ENCODE assay signal across 1 cellular context in genomic region chr1:10646347-10646861, GRCh38.
TF ChIP-seq lines count a peak whose summit lies in the region.

No MANE protein-coding gene starts in this region.

TF ChIP-seq in GM23338, 12 proteins besides CTCF, POLR2A, EP300 and RAD21 (continued from another document):
- TF ChIP-seq, protein P1, sequence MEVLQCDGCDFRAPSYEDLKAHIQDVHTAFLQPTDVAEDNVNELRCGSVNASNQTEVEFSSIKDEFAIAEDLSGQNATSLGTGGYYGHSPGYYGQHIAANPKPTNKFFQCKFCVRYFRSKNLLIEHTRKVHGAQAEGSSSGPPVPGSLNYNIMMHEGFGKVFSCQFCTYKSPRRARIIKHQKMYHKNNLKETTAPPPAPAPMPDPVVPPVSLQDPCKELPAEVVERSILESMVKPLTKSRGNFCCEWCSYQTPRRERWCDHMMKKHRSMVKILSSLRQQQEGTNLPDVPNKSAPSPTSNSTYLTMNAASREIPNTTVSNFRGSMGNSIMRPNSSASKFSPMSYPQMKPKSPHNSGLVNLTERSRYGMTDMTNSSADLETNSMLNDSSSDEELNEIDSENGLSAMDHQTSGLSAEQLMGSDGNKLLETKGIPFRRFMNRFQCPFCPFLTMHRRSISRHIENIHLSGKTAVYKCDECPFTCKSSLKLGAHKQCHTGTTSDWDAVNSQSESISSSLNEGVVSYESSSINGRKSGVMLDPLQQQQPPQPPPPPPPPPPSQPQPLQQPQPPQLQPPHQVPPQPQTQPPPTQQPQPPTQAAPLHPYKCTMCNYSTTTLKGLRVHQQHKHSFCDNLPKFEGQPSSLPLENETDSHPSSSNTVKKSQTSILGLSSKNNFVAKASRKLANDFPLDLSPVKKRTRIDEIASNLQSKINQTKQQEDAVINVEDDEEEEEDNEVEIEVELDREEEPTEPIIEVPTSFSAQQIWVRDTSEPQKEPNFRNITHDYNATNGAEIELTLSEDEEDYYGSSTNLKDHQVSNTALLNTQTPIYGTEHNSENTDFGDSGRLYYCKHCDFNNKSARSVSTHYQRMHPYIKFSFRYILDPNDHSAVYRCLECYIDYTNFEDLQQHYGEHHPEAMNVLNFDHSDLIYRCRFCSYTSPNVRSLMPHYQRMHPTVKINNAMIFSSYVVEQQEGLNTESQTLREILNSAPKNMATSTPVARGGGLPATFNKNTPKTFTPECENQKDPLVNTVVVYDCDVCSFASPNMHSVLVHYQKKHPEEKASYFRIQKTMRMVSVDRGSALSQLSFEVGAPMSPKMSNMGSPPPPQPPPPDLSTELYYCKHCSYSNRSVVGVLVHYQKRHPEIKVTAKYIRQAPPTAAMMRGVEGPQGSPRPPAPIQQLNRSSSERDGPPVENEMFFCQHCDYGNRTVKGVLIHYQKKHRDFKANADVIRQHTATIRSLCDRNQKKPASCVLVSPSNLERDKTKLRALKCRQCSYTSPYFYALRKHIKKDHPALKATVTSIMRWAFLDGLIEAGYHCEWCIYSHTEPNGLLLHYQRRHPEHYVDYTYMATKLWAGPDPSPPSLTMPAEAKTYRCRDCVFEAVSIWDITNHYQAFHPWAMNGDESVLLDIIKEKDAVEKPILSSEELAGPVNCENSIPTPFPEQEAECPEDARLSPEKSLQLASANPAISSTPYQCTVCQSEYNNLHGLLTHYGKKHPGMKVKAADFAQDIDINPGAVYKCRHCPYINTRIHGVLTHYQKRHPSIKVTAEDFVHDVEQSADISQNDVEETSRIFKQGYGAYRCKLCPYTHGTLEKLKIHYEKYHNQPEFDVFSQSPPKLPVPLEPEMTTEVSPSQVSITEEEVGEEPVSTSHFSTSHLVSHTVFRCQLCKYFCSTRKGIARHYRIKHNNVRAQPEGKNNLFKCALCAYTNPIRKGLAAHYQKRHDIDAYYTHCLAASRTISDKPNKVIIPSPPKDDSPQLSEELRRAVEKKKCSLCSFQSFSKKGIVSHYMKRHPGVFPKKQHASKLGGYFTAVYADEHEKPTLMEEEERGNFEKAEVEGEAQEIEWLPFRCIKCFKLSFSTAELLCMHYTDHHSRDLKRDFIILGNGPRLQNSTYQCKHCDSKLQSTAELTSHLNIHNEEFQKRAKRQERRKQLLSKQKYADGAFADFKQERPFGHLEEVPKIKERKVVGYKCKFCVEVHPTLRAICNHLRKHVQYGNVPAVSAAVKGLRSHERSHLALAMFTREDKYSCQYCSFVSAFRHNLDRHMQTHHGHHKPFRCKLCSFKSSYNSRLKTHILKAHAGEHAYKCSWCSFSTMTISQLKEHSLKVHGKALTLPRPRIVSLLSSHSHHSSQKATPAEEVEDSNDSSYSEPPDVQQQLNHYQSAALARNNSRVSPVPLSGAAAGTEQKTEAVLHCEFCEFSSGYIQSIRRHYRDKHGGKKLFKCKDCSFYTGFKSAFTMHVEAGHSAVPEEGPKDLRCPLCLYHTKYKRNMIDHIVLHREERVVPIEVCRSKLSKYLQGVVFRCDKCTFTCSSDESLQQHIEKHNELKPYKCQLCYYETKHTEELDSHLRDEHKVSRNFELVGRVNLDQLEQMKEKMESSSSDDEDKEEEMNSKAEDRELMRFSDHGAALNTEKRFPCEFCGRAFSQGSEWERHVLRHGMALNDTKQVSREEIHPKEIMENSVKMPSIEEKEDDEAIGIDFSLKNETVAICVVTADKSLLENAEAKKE (CRISPR knock-in tag; IDR thresholded peaks at IDR 0.05), result no peak
- TF ChIP-seq, protein P2, sequence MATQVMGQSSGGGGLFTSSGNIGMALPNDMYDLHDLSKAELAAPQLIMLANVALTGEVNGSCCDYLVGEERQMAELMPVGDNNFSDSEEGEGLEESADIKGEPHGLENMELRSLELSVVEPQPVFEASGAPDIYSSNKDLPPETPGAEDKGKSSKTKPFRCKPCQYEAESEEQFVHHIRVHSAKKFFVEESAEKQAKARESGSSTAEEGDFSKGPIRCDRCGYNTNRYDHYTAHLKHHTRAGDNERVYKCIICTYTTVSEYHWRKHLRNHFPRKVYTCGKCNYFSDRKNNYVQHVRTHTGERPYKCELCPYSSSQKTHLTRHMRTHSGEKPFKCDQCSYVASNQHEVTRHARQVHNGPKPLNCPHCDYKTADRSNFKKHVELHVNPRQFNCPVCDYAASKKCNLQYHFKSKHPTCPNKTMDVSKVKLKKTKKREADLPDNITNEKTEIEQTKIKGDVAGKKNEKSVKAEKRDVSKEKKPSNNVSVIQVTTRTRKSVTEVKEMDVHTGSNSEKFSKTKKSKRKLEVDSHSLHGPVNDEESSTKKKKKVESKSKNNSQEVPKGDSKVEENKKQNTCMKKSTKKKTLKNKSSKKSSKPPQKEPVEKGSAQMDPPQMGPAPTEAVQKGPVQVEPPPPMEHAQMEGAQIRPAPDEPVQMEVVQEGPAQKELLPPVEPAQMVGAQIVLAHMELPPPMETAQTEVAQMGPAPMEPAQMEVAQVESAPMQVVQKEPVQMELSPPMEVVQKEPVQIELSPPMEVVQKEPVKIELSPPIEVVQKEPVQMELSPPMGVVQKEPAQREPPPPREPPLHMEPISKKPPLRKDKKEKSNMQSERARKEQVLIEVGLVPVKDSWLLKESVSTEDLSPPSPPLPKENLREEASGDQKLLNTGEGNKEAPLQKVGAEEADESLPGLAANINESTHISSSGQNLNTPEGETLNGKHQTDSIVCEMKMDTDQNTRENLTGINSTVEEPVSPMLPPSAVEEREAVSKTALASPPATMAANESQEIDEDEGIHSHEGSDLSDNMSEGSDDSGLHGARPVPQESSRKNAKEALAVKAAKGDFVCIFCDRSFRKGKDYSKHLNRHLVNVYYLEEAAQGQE (IDR thresholded peaks at IDR 0.05; ENCODE audit: unreplicated experiment), result no peak
- TF ChIP-seq STAT1 (IDR thresholded peaks at IDR 0.05; ENCODE audit: unreplicated experiment) (no peak), NANOG (IDR thresholded peaks at IDR 0.05; ENCODE audit: borderline replicate concordance) (no peak), JUNB (IDR thresholded peaks at IDR 0.05; ENCODE audit: unreplicated experiment) (no peak), CREB1 (CRISPR knock-in tag; IDR thresholded peaks at IDR 0.05; ENCODE audit: low read depth) (no peak)
